18 cellular contexts compared by ENCODE assay signal in genomic region chrX:1355800-1356148, GRCh38. TPM values are rescaled to one million over a fixed set of nuclear protein-coding genes. Genes with fewer than 3 reads are reported as not detected.
DNase-seq lines count a peak whose midpoint lies in the region; ATAC-seq and TF ChIP-seq lines count a peak whose summit lies in the region.
"Had no signal": no experiment of that assay in that cellular context is flagged by ENCODE, and none has a peak within 500 bp of the region (broad histone marks: within the 10 kb centered on the region; RNA-seq: fewer than 3 reads in every experiment).

No MANE protein-coding gene starts in this region.

- H3K27me3 ChIP-seq in lower lobe of right lung (ENCODE audit: low read depth) (no peaks in the 10 kb centered on the region), aorta (ENCODE audit: control insufficient read depth in 1 of 2, insufficient read depth in 2 of 2, low read length in 1 of 2) (no peaks in the 10 kb centered on the region)
- H3K27me3 ChIP-seq: left lung, tibial artery had no signal

- no peak for DNase-seq in stimulated activated naive CD8-positive, alpha-beta T cell treated with anti-CD3 and anti-CD28 coated beads, Interleukin-15, amount 100 ng/mL, for 72 hours
- DNase-seq in stimulated activated naive CD8-positive, alpha-beta T cell treated with anti-CD3 and anti-CD28 coated beads, Interleukin-15, Interleukin-2, amounts not matched to agents 100 U/mL and 50 U/mL, for 24 hours, result no peak
- DNase-seq in activated T-helper 1 cell treated with anti-CD3 and anti-CD28 coated beads, Interleukin-12 subunit alpha, Interleukin-12 subunit beta, Interleukin-2, Interleukin-4 antibody, amounts not matched to agents 30 ng/mL and 10 ng/mL and 1 ng/mL, durations not matched to agents 14 hours and 24 hours and 36 hours (ENCODE audit: low spot score), result no peak
- peak; percentile 23 for DNase-seq in lower lobe of right lung
- peak in 1 of 2 donors; percentile 39 for DNase-seq in aorta
- DNase-seq in NCI-H446 treated with DMSO at 0.1 percent for 48 hours (lab: John Stamatoyannopoulos, UW), result no peak
- DNase-seq: AML-193, cerebellar nuclear complex, GDM1, left lung, NCI-H1105 treated with DMSO at 0.1 percent for 48 hours, NCI-H2171 treated with DMSO at 0.1 percent for 48 hours, tibial artery, WERI-Rb-1 had no signal

- 52% methylated on average over 6 of the region's 6 CpGs for WGBS in aorta, 2 donors

- no peak for ATAC-seq in stimulated activated naive CD8-positive, alpha-beta T cell treated with anti-CD3 and anti-CD28 coated beads, Interleukin-15, amount 100 ng/mL, for 72 hours
- ATAC-seq in stimulated activated naive CD8-positive, alpha-beta T cell treated with anti-CD3 and anti-CD28 coated beads, Interleukin-15, Interleukin-2, amounts not matched to agents 100 U/mL and 50 U/mL, for 24 hours, result no peak
- ATAC-seq in lower lobe of right lung (peak in 1 of 2 donors; percentile 48), aorta (ENCODE audit: low FRiP score) (peak; percentile 25), HG03378 (IDR thresholded peaks at IDR 0.05; ENCODE audit: unreplicated experiment) (no peak), GM19452 (IDR thresholded peaks at IDR 0.05; ENCODE audit: unreplicated experiment) (no peak)
- ATAC-seq: left lung had no signal

- H3K36me3 ChIP-seq in lower lobe of right lung (peaks cover 36% of the 10 kb centered on the region), aorta (ENCODE audit: control insufficient read depth in 1 of 2, insufficient read depth in 2 of 2, low read length in 1 of 2) (no peaks in the 10 kb centered on the region)

- H3K27me3 Mint-ChIP-seq in stimulated activated naive CD8-positive, alpha-beta T cell treated with anti-CD3 and anti-CD28 coated beads, Interleukin-15, amount 100 ng/mL, for 72 hours, result no peaks in the 10 kb centered on the region
- H3K27me3 Mint-ChIP-seq in activated T-helper 1 cell treated with anti-CD3 and anti-CD28 coated beads, Interleukin-12 subunit alpha, Interleukin-12 subunit beta, Interleukin-2, Interleukin-4 antibody, amounts not matched to agents 30 ng/mL and 10 ng/mL and 1 ng/mL, durations not matched to agents 14 hours and 24 hours and 36 hours (ENCODE audit: insufficient read depth), result no peaks in the 10 kb centered on the region

- intact Hi-C loops in activated T-helper 1 cell treated with anti-CD3 and anti-CD28 coated beads, Interleukin-12 subunit alpha, Interleukin-12 subunit beta, Interleukin-2, Interleukin-4 antibody, amounts not matched to agents 30 ng/mL and 10 ng/mL and 1 ng/mL, durations not matched to agents 14 hours and 24 hours and 36 hours (cut with micrococcal nuclease), result no loop called here
- intact Hi-C loops in lower lobe of right lung (cut with DNase I), result no loop called here
- intact Hi-C loops in aorta (cut with DNase I), result no loop called here

- H3K4me3 Mint-ChIP-seq in stimulated activated naive CD8-positive, alpha-beta T cell treated with anti-CD3 and anti-CD28 coated beads, Interleukin-15, amount 100 ng/mL, for 72 hours, result no peak overlapping the region
- no peak overlapping the region for H3K4me3 Mint-ChIP-seq in activated T-helper 1 cell treated with anti-CD3 and anti-CD28 coated beads, Interleukin-12 subunit alpha, Interleukin-12 subunit beta, Interleukin-2, Interleukin-4 antibody, amounts not matched to agents 30 ng/mL and 10 ng/mL and 1 ng/mL, durations not matched to agents 14 hours and 24 hours and 36 hours

- H3K4me1 ChIP-seq in lower lobe of right lung (no peaks in the 10 kb centered on the region), aorta (ENCODE audit: control insufficient read depth in 1 of 2, insufficient read depth in 2 of 2, low read length in 2 of 2) (no peaks in the 10 kb centered on the region)
- H3K4me1 ChIP-seq: left lung, tibial artery had no signal

- peaks cover 33% of the 10 kb centered on the region for H3K36me3 Mint-ChIP-seq in activated T-helper 1 cell treated with anti-CD3 and anti-CD28 coated beads, Interleukin-12 subunit alpha, Interleukin-12 subunit beta, Interleukin-2, Interleukin-4 antibody, amounts not matched to agents 30 ng/mL and 10 ng/mL and 1 ng/mL, durations not matched to agents 14 hours and 24 hours and 36 hours (ENCODE audit: low read depth)

- peak overlapping the region; percentile 59 to 73 for H3K27ac Mint-ChIP-seq in stimulated activated naive CD8-positive, alpha-beta T cell treated with anti-CD3 and anti-CD28 coated beads, Interleukin-15, amount 100 ng/mL, for 72 hours
- peak overlapping the region; percentile 36 for H3K27ac Mint-ChIP-seq in activated T-helper 1 cell treated with anti-CD3 and anti-CD28 coated beads, Interleukin-12 subunit alpha, Interleukin-12 subunit beta, Interleukin-2, Interleukin-4 antibody, amounts not matched to agents 30 ng/mL and 10 ng/mL and 1 ng/mL, durations not matched to agents 14 hours and 24 hours and 36 hours

- no peak for TF ChIP-seq CTCF in lower lobe of right lung (IDR thresholded peaks at IDR 0.05)

- peaks cover 3 to 9% of the 10 kb centered on the region in 2 donors for H3K9me3 Mint-ChIP-seq in stimulated activated naive CD8-positive, alpha-beta T cell treated with anti-CD3 and anti-CD28 coated beads, Interleukin-15, amount 100 ng/mL, for 72 hours
- peaks cover 15% of the 10 kb centered on the region for H3K9me3 Mint-ChIP-seq in activated T-helper 1 cell treated with anti-CD3 and anti-CD28 coated beads, Interleukin-12 subunit alpha, Interleukin-12 subunit beta, Interleukin-2, Interleukin-4 antibody, amounts not matched to agents 30 ng/mL and 10 ng/mL and 1 ng/mL, durations not matched to agents 14 hours and 24 hours and 36 hours

- peaks cover 8% of the 10 kb centered on the region for H3K4me1 Mint-ChIP-seq in stimulated activated naive CD8-positive, alpha-beta T cell treated with anti-CD3 and anti-CD28 coated beads, Interleukin-15, amount 100 ng/mL, for 72 hours
- H3K4me1 Mint-ChIP-seq in activated T-helper 1 cell treated with anti-CD3 and anti-CD28 coated beads, Interleukin-12 subunit alpha, Interleukin-12 subunit beta, Interleukin-2, Interleukin-4 antibody, amounts not matched to agents 30 ng/mL and 10 ng/mL and 1 ng/mL, durations not matched to agents 14 hours and 24 hours and 36 hours (ENCODE audit: low read depth), result no peaks in the 10 kb centered on the region

- H3K27ac ChIP-seq in lower lobe of right lung (no peak overlapping the region), aorta (ENCODE audit: low read depth in 1 of 2, low read length in 2 of 2) (no peak overlapping the region)
- H3K27ac ChIP-seq: left lung, RWPE1, tibial artery, WERI-Rb-1 had no signal

- no peak overlapping the region for H3K4me3 ChIP-seq in lower lobe of right lung
- H3K4me3 ChIP-seq in aorta (ENCODE audit: low read length in 2 of 2), result no peak overlapping the region
- H3K4me3 ChIP-seq: left lung, tibial artery had no signal

- H3K9me3 ChIP-seq in lower lobe of right lung, result peaks cover 7% of the 10 kb centered on the region
- peaks cover 3% of the 10 kb centered on the region for H3K9me3 ChIP-seq in aorta (ENCODE audit: control insufficient read depth, low read length)

RNA-seq across cellular contexts. Expression of gene IL3RA, which starts 19.2 kb away (rescaled TPM):
- total RNA-seq in activated T-helper 1 cell treated with anti-CD3 and anti-CD28 coated beads, Interleukin-12 subunit alpha, Interleukin-12 subunit beta, Interleukin-2, Interleukin-4 antibody, amounts not matched to agents 30 ng/mL and 10 ng/mL and 1 ng/mL, durations not matched to agents 14 hours and 24 hours and 36 hours, result 4.2 and 5.3 TPM in 2 replicates
- total RNA-seq in lower lobe of right lung (59.9 TPM), aorta (10 to 100 TPM in 1 of 2 donors, 1 to 10 TPM in 1; 6.3 to 21.9 TPM)
- polyA plus RNA-seq in aorta, result under 1 TPM in 1 of 2 donors, not detected in 1; 0.95 TPM
- total RNA-seq: fibroblast of villous mesenchyme had no signal

RNA-seq across cellular contexts. Expression of gene SLC25A6, which starts 36.1 kb away (rescaled TPM):
- 281 and 289 TPM in 2 replicates for total RNA-seq in activated T-helper 1 cell treated with anti-CD3 and anti-CD28 coated beads, Interleukin-12 subunit alpha, Interleukin-12 subunit beta, Interleukin-2, Interleukin-4 antibody, amounts not matched to agents 30 ng/mL and 10 ng/mL and 1 ng/mL, durations not matched to agents 14 hours and 24 hours and 36 hours
- total RNA-seq in lower lobe of right lung (335 TPM), aorta (100 to 1,000 TPM; 207 to 212 TPM)
- 100 to 1,000 TPM; 316 to 348 TPM for polyA plus RNA-seq in aorta
